ENCODE assay signal across 14 cellular contexts in the genomic region with DNA sequence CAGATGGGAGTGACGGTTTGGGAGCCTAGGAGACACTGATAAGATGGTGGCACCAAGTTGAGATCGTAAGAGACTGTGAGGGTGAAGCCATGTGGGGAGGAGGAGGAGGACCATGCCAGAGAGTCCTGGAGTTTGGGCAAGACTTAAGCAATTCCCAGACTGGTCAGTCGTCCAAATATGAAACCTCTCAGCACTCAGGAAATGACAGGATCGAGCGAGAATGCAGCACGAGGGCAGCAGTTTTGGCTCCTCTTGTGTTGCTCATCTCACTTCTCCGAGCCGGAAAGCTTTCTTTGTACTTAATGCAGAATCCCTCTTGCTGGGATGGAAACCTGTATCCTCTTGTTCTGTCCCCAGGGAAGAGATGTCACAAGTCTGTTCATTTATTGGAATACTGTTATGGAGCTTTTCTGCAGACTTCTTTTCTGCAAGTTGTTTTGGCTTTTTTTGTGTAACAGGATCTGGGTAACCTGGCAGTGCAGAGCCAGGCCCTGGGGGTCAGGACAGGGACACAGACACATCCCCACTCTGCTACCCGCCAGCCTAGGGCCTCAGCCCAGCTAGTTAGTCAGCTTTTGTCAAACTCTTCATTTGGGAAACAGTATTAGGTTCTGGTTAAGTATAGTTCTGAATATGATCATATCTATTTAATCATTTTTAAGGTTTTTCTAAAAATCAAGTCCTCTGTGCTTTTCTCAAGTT. TPM values are rescaled to one million over a fixed set of nuclear protein-coding genes. Genes with fewer than 3 reads are reported as not detected.
DNase-seq lines count a peak whose midpoint lies in the region; ATAC-seq and TF ChIP-seq lines count a peak whose summit lies in the region.
"Had no signal": no experiment of that assay in that cellular context is flagged by ENCODE, and none has a peak within 500 bp of the region (broad histone marks: within the 10 kb centered on the region; RNA-seq: fewer than 3 reads in every experiment).

No MANE protein-coding gene starts in this region.

- H3K27ac Mint-ChIP-seq in T-helper 2 cell treated with Interferon-gamma antibody and Interleukin-4, amounts not matched to agents 5 μg/mL and 100 μg/mL, for 36 hours = no peak overlapping the region
- H3K27ac Mint-ChIP-seq in stimulated activated naive CD8-positive, alpha-beta T cell treated with anti-CD3 and anti-CD28 coated beads, Interleukin-15, amount 100 ng/mL, for 72 hours = no peak overlapping the region

- no peak overlapping the region for H3K4me3 Mint-ChIP-seq in T-helper 2 cell treated with Interferon-gamma antibody and Interleukin-4, amounts not matched to agents 5 μg/mL and 100 μg/mL, for 36 hours
- no peak overlapping the region for H3K4me3 Mint-ChIP-seq in stimulated activated naive CD8-positive, alpha-beta T cell treated with anti-CD3 and anti-CD28 coated beads, Interleukin-15, amount 100 ng/mL, for 72 hours

- no peaks in the 10 kb centered on the region for H3K27me3 ChIP-seq in brain microvascular endothelial cell (replicated peaks)
- H3K27me3 ChIP-seq: ovary had no signal

- DNase-seq in A172 (ENCODE audit: low spot score) (peak; percentile 85), HS-27A (ENCODE audit: low read depth) (peak; percentile 94), brain microvascular endothelial cell (peak; percentile 89), kidney tubule cell (ENCODE audit: low spot score) (peak; percentile 18), HK-2 (ENCODE audit: unreplicated experiment) (no peak)
- DNase-seq in T-helper 2 cell treated with Interferon-gamma antibody and Interleukin-4, amounts not matched to agents 5 μg/mL and 100 μg/mL, for 36 hours (ENCODE audit: low spot score) = no peak
- DNase-seq in stimulated activated naive CD8-positive, alpha-beta T cell treated with anti-CD3 and anti-CD28 coated beads, Interleukin-15, amount 100 ng/mL, for 72 hours = no peak
- DNase-seq: activated CD8-positive, alpha-beta memory T cell treated with anti-CD3 and anti-CD28 coated beads, Interleukin-2, amount 50 U/mL, for 4 hours; BE2C; NCI-H2107; ovary; stimulated activated CD4-positive, alpha-beta T cell treated with anti-CD3 and anti-CD28 coated beads, Interleukin-4, amount 100 ng/mL, for 4 hours had no signal

- H3K27me3 Mint-ChIP-seq in T-helper 2 cell treated with Interferon-gamma antibody and Interleukin-4, amounts not matched to agents 5 μg/mL and 100 μg/mL, for 36 hours (ENCODE audit: low read depth) = peaks cover 7% of the 10 kb centered on the region
- peaks cover 34% of the 10 kb centered on the region for H3K27me3 Mint-ChIP-seq in stimulated activated naive CD8-positive, alpha-beta T cell treated with anti-CD3 and anti-CD28 coated beads, Interleukin-15, amount 100 ng/mL, for 72 hours

- no peaks in the 10 kb centered on the region for H3K36me3 Mint-ChIP-seq in T-helper 2 cell treated with Interferon-gamma antibody and Interleukin-4, amounts not matched to agents 5 μg/mL and 100 μg/mL, for 36 hours (ENCODE audit: low read depth)

- in situ Hi-C loops in brain microvascular endothelial cell (cut with HindIII; ENCODE audit: low pct_ligation_motif_present, low sequenced_read_pairs) = no loop called here

- no peaks in the 10 kb centered on the region for H3K9me3 Mint-ChIP-seq in T-helper 2 cell treated with Interferon-gamma antibody and Interleukin-4, amounts not matched to agents 5 μg/mL and 100 μg/mL, for 36 hours
- no peaks in the 10 kb centered on the region for H3K9me3 Mint-ChIP-seq in stimulated activated naive CD8-positive, alpha-beta T cell treated with anti-CD3 and anti-CD28 coated beads, Interleukin-15, amount 100 ng/mL, for 72 hours

- no peak for TF ChIP-seq CTCF in brain microvascular endothelial cell (IDR thresholded peaks at IDR 0.05; ENCODE audit: low read depth, low read length, missing control alignments)

- H3K4me3 ChIP-seq in brain microvascular endothelial cell (ENCODE audit: low read depth, low read length) = no peak overlapping the region
- H3K4me3 ChIP-seq: K562, ovary had no signal

- H3K27ac ChIP-seq in brain microvascular endothelial cell = peak overlapping the region; percentile 52
- H3K27ac ChIP-seq: ovary had no signal

- H3K4me1 Mint-ChIP-seq in T-helper 2 cell treated with Interferon-gamma antibody and Interleukin-4, amounts not matched to agents 5 μg/mL and 100 μg/mL, for 36 hours (ENCODE audit: low read depth) = no peaks in the 10 kb centered on the region
- peaks cover 8% of the 10 kb centered on the region for H3K4me1 Mint-ChIP-seq in stimulated activated naive CD8-positive, alpha-beta T cell treated with anti-CD3 and anti-CD28 coated beads, Interleukin-15, amount 100 ng/mL, for 72 hours

- ATAC-seq in stimulated activated naive CD8-positive, alpha-beta T cell treated with anti-CD3 and anti-CD28 coated beads, Interleukin-15, amount 100 ng/mL, for 72 hours = no peak
- no peak for ATAC-seq in HG03159 (IDR thresholded peaks at IDR 0.05; ENCODE audit: unreplicated experiment)
- ATAC-seq: K562 had no signal

- H3K36me3 ChIP-seq in brain microvascular endothelial cell (replicated peaks) = no peaks in the 10 kb centered on the region
- H3K36me3 ChIP-seq: BE2C, ovary had no signal

RNA-seq across cellular contexts. Expression of gene FNDC1, which starts 34.3 kb away (rescaled TPM):
- 0.02 TPM in 1 of 2 replicates, not detected in the other for total RNA-seq in A172 (2014; rRNA removed; shearing (Covaris generic))
- total RNA-seq: K562 had no signal

Comparison
In these comparisons a context has a peak if more than half of its experiments do, and no peak if none do; other contexts are left out.
1. DNase-seq: peak in A172 (single experiment), HS-27A (single experiment), brain microvascular endothelial cell (single experiment) and kidney tubule cell (single experiment); none in T-helper 2 cell treated with Interferon-gamma antibody and Interleukin-4, amounts not matched to agents 5 μg/mL and 100 μg/mL, for 36 hours (single experiment), HK-2 (single experiment) and stimulated activated naive CD8-positive, alpha-beta T cell treated with anti-CD3 and anti-CD28 coated beads, Interleukin-15, amount 100 ng/mL, for 72 hours (0 of 2).